22 cellular contexts compared by ENCODE assay signal in genomic region chr5:9454491-9454890, GRCh38.
DNase-seq lines count a peak whose midpoint lies in the region; ATAC-seq and TF ChIP-seq lines count a peak whose summit lies in the region.
"Had no signal": no experiment of that assay in that cellular context is flagged by ENCODE, and none has a peak within 500 bp of the region (broad histone marks: within the 10 kb centered on the region; RNA-seq: fewer than 3 reads in every experiment).

No MANE protein-coding gene starts in this region.

- H3K27ac ChIP-seq in GM23248 (peak overlapping the region; percentile 40), mesodermal cell (ENCODE audit: low read depth, low read length, severe bottlenecking) (peak overlapping the region; percentile 46), smooth muscle cell (ENCODE audit: low read depth) (peak overlapping the region; percentile 74)
- H3K27ac ChIP-seq: BLaER1, KMS-11 had no signal

- peaks cover 21% of the 10 kb centered on the region for H3K9me3 Mint-ChIP-seq in WTC11

- POLR2A ChIA-PET in WTC11 (lab: Charles Lee) = no interaction called here

- H3K9me3 ChIP-seq in GM23248 (ENCODE audit: low read depth) (no peaks in the 10 kb centered on the region), mesodermal cell (ENCODE audit: control insufficient read depth, low read length) (peaks cover 7% of the 10 kb centered on the region), smooth muscle cell (replicated peaks; ENCODE audit: low read depth) (no peaks in the 10 kb centered on the region)
- H3K9me3 ChIP-seq: HAP-1 had no signal

- H3K9ac ChIP-seq in GM23248 (no peak overlapping the region), smooth muscle cell (ENCODE audit: low read depth) (no peak overlapping the region)
- H3K9ac ChIP-seq: BLaER1, KMS-11 had no signal

- H3K36me3 ChIP-seq in GM23248 (ENCODE audit: low read depth) = no peaks in the 10 kb centered on the region; the same call in 1 of the 2 replicates
- H3K36me3 ChIP-seq in mesodermal cell (ENCODE audit: control insufficient read depth, insufficient read depth, low read length) = peaks cover 10% of the 10 kb centered on the region
- no peaks in the 10 kb centered on the region for H3K36me3 ChIP-seq in smooth muscle cell (ENCODE audit: low read depth)
- H3K36me3 ChIP-seq: BLaER1, HAP-1 had no signal

- WGBS in GM23248 (ENCODE audit: low coverage in 1 of 2, low lambda C conversion rate in 2 of 2, missing lambda C conversion rate in 2 of 2), 2 experiments = 27 to 37% methylated on average over 3 of the region's 3 CpGs
- WGBS in mesodermal cell (ENCODE audit: insufficient coverage in 2 of 2), 2 experiments = no CpG with 5 or more reads among the region's 3 CpGs
- 38% methylated on average over 3 of the region's 3 CpGs for WGBS in smooth muscle cell (ENCODE audit: low lambda C conversion rate)

- no peaks in the 10 kb centered on the region for H3K9me2 ChIP-seq in GM23248 (ENCODE audit: insufficient read depth)

- peak overlapping the region; percentile 30; the same call in 1 of the 2 replicates for H3K27ac Mint-ChIP-seq in WTC11
- H3K27ac Mint-ChIP-seq: CD4-positive, CD25-positive, alpha-beta regulatory T cell had no signal

- peak overlapping the region; percentile 13 for H3K4me2 ChIP-seq in GM23248 (ENCODE audit: unreplicated experiment)
- H3K4me2 ChIP-seq in smooth muscle cell = peak overlapping the region; percentile 11
- H3K4me2 ChIP-seq: BLaER1, KMS-11 had no signal

- peaks cover 50% of the 10 kb centered on the region for H3K4me1 Mint-ChIP-seq in WTC11
- H3K4me1 Mint-ChIP-seq: CD4-positive, CD25-positive, alpha-beta regulatory T cell had no signal

- peaks cover 12% of the 10 kb centered on the region for H3K36me3 Mint-ChIP-seq in WTC11
- H3K36me3 Mint-ChIP-seq: CD4-positive, CD25-positive, alpha-beta regulatory T cell had no signal

- H2AFZ ChIP-seq in GM23248 (no peak overlapping the region), smooth muscle cell (ENCODE audit: low read depth) (no peak overlapping the region)

- DNase-seq in GM23248 = peak; percentile 12
- no peak for DNase-seq in WTC11 (ENCODE audit: low spot score)
- no peak for DNase-seq in smooth muscle cell (lab: John Stamatoyannopoulos, UW; ENCODE audit: unreplicated experiment)
- no peak for DNase-seq in NCI-H1417 (lab: John Stamatoyannopoulos, UW)
- no peak for DNase-seq in NCI-H345 treated with DMSO at 0.1 percent for 48 hours (lab: John Stamatoyannopoulos, UW; ENCODE audit: unreplicated experiment)
- no peak for DNase-seq in SKM-1 (lab: John Stamatoyannopoulos, UW; ENCODE audit: unreplicated experiment)
- DNase-seq: CD4-positive, CD25-positive, alpha-beta regulatory T cell; GOT3; IMR-90; NCI-H1092; NCI-H1436; NCI-H187; NCI-H2081 treated with DMSO at 0.1 percent for 48 hours; NCI-H2171 treated with DMSO at 0.1 percent for 48 hours; NCI-H345; NCI-H524; NCI-H748 treated with DMSO at 0.1 percent for 48 hours had no signal

- H3K27me3 ChIP-seq in GM23248 (replicated peaks; ENCODE audit: insufficient read depth) = no peaks in the 10 kb centered on the region
- H3K27me3 ChIP-seq in smooth muscle cell (ENCODE audit: low read depth) = no peaks in the 10 kb centered on the region
- H3K27me3 ChIP-seq: BLaER1 had no signal

- no peak for ATAC-seq in WTC11
- ATAC-seq in GM18868 (IDR thresholded peaks at IDR 0.05; ENCODE audit: unreplicated experiment) = no peak

- H3K4me3 ChIP-seq in GM23248 (0 out of 2 replicates have a peak overlapping the region, but pooled peaks have one; percentile 5), mesodermal cell (ENCODE audit: extremely low read depth, insufficient read depth, low read length, poor library complexity, severe bottlenecking) (no peak overlapping the region), smooth muscle cell (no peak overlapping the region)
- H3K4me3 ChIP-seq: BLaER1, HAP-1 had no signal

- in situ Hi-C loops in GM23248 (cut with MboI) = no loop called here

- TF ChIP-seq CTCF in WTC11 (IDR thresholded peaks at IDR 0.05) = no peak
- no peak for TF ChIP-seq CTCF in smooth muscle cell (IDR thresholded peaks at IDR 0.05; ENCODE audit: borderline replicate concordance, insufficient read depth, poor library complexity, severe bottlenecking)

- H3K27me3 Mint-ChIP-seq in WTC11 (ENCODE audit: low read depth) = no peaks in the 10 kb centered on the region
- H3K27me3 Mint-ChIP-seq: CD4-positive, CD25-positive, alpha-beta regulatory T cell had no signal

- H3K79me2 ChIP-seq in GM23248 (ENCODE audit: insufficient read depth) (peaks cover 12% of the 10 kb centered on the region; the same call in 1 of the 2 replicates), smooth muscle cell (ENCODE audit: low read depth) (peaks cover 18% of the 10 kb centered on the region)

- peaks cover 25% of the 10 kb centered on the region for H3K4me1 ChIP-seq in GM23248 (ENCODE audit: insufficient read depth)
- peaks cover 29% of the 10 kb centered on the region for H3K4me1 ChIP-seq in mesodermal cell (ENCODE audit: control insufficient read depth, insufficient read depth, low read length, poor library complexity, severe bottlenecking)
- H3K4me1 ChIP-seq in smooth muscle cell (ENCODE audit: low read depth) = peaks cover 30% of the 10 kb centered on the region
- H3K4me1 ChIP-seq: HAP-1 had no signal

- CTCF ChIA-PET in WTC11 (lab: Charles Lee) = no interaction called here

- H3K4me3 Mint-ChIP-seq in WTC11 = no peak overlapping the region
- H3K4me3 Mint-ChIP-seq: CD4-positive, CD25-positive, alpha-beta regulatory T cell had no signal

- H4K20me1 ChIP-seq in GM23248 (ENCODE audit: insufficient read depth) (no peaks in the 10 kb centered on the region; the same call in 1 of the 2 replicates), smooth muscle cell (ENCODE audit: low read depth) (no peaks in the 10 kb centered on the region)
- H4K20me1 ChIP-seq: BLaER1 had no signal

- H3F3A ChIP-seq in GM23248 (ENCODE audit: insufficient read depth) = peaks cover 33% of the 10 kb centered on the region
- peaks cover 16% of the 10 kb centered on the region for H3F3A ChIP-seq in smooth muscle cell (ENCODE audit: low read depth)

TF ChIP-seq in WTC11, 78 proteins besides CTCF, POLR2A, EP300 and RAD21:
- TF ChIP-seq NFYB (CRISPR knock-in tag; conservative IDR thresholded peaks at IDR 0.05; ENCODE audit: low read depth) = no peak
